In the genomic region with DNA sequence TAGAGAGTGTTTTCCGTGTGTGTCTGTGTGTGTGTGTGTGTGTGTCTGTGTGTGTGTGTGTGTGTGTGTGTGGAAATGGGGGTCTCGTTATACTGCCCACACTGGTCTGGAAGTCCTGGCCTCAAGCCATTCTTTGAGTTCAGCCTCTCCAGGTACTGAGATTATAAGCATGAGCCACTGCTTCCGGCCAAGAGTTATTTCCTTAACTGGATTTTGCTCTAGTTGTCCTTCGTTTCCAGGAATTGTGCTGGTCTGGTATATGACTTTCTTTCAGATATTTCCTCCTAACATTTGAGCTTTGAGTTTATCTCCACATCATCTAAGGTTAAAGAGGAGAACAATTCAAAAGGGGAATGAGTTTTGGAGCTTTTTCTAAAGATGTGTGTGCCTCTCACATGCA, we compare ENCODE assay signal across 22 cellular contexts.
DNase-seq lines count a peak whose midpoint lies in the region; ATAC-seq and TF ChIP-seq lines count a peak whose summit lies in the region.
"Had no signal": no experiment of that assay in that cellular context is flagged by ENCODE, and none has a peak within 500 bp of the region (broad histone marks: within the 10 kb centered on the region; RNA-seq: fewer than 3 reads in every experiment).

No MANE protein-coding gene starts in this region.

- TF ChIP-seq CTCF in GM23338 (conservative IDR thresholded peaks at IDR 0.05; ENCODE audit: low read depth in 2 of 2) = no peak

- H3K27ac Mint-ChIP-seq in GM23338 = no peak overlapping the region
- H3K27ac Mint-ChIP-seq: CD14-positive monocyte; CD4-positive, alpha-beta T cell; CD8-positive, alpha-beta memory T cell; HFFc6 had no signal

- peaks cover 5% of the 10 kb centered on the region; the same call in 1 of the 2 replicates for H3K4me1 ChIP-seq in GM23338 (ENCODE audit: insufficient read depth)
- H3K4me1 ChIP-seq: A549; BE2C; BLaER1 treated with 17β-estradiol and CSF1 and Interleukin-3, amounts not matched to agents 10 nM and 100 nM; HAP-1 had no signal

- no peaks in the 10 kb centered on the region for H4K20me1 ChIP-seq in GM23338 (replicated peaks; ENCODE audit: insufficient read depth)
- H4K20me1 ChIP-seq: BLaER1 treated with 17β-estradiol and CSF1 and Interleukin-3, amounts not matched to agents 10 nM and 100 nM had no signal

- H3K4me3 Mint-ChIP-seq in GM23338 = no peak overlapping the region
- H3K4me3 Mint-ChIP-seq: CD14-positive monocyte; CD4-positive, alpha-beta T cell; CD8-positive, alpha-beta memory T cell; HFFc6 had no signal

- H3K36me3 Mint-ChIP-seq in GM23338 (ENCODE audit: low read depth) = no peaks in the 10 kb centered on the region
- H3K36me3 Mint-ChIP-seq: CD14-positive monocyte; CD8-positive, alpha-beta memory T cell had no signal

- H3K36me3 ChIP-seq in GM23338 (ENCODE audit: insufficient read depth) = no peaks in the 10 kb centered on the region
- H3K36me3 ChIP-seq: BE2C; BLaER1 treated with 17β-estradiol and CSF1 and Interleukin-3, amounts not matched to agents 10 nM and 100 nM; HAP-1 had no signal

- 0 out of 2 replicates have a peak overlapping the region, but pooled peaks have one; percentile 28 for H2AFZ ChIP-seq in GM23338

- H3F3A ChIP-seq in GM23338 (replicated peaks; ENCODE audit: low read depth) = no peaks in the 10 kb centered on the region

- no peak overlapping the region for H3K4me3 ChIP-seq in GM23338
- H3K4me3 ChIP-seq: A549; BLaER1 treated with 17β-estradiol and CSF1 and Interleukin-3, amounts not matched to agents 10 nM and 100 nM; GM12878; HAP-1 had no signal

- no peak overlapping the region for H3K27ac ChIP-seq in GM23338 (ENCODE audit: low read depth)
- H3K27ac ChIP-seq: A549; BLaER1 treated with 17β-estradiol and CSF1 and Interleukin-3, amounts not matched to agents 10 nM and 100 nM had no signal

- no peak overlapping the region for H3K4me2 ChIP-seq in GM23338
- H3K4me2 ChIP-seq: A549; BLaER1 treated with 17β-estradiol and CSF1 and Interleukin-3, amounts not matched to agents 10 nM and 100 nM had no signal

- H3K27me3 ChIP-seq in GM23338 (ENCODE audit: insufficient read depth) = no peaks in the 10 kb centered on the region
- H3K27me3 ChIP-seq: BE2C; BLaER1 treated with 17β-estradiol and CSF1 and Interleukin-3, amounts not matched to agents 10 nM and 100 nM had no signal

- no peaks in the 10 kb centered on the region for H3K9me2 ChIP-seq in GM23338 (ENCODE audit: insufficient read depth)

- no peaks in the 10 kb centered on the region for H3K9me3 Mint-ChIP-seq in GM23338
- H3K9me3 Mint-ChIP-seq: CD4-positive, alpha-beta T cell; HFFc6 had no signal

- peaks cover 5% of the 10 kb centered on the region for H3K4me1 Mint-ChIP-seq in GM23338
- H3K4me1 Mint-ChIP-seq: CD14-positive monocyte; CD8-positive, alpha-beta memory T cell had no signal

- H3K79me2 ChIP-seq in GM23338 (replicated peaks; ENCODE audit: insufficient read depth) = no peaks in the 10 kb centered on the region

- no peak for ATAC-seq in GM23338
- ATAC-seq: A549, GM12878 had no signal

- no peak for DNase-seq in GM23338 (ENCODE audit: low spot score)
- peak; percentile 84 for DNase-seq in dermis blood vessel endothelial cell
- peak; percentile 68 for DNase-seq in glomerular endothelial cell (ENCODE audit: extremely low read depth, low read depth, low spot score)
- no peak for DNase-seq in activated CD4-positive, alpha-beta T cell treated with anti-CD3 and anti-CD28 coated beads for 1 hour
- no peak for DNase-seq in NCI-H510A (lab: John Stamatoyannopoulos, UW)
- no peak for DNase-seq in SHP77 (lab: John Stamatoyannopoulos, UW)
- DNase-seq: 8988T; ACHN; AML-193; BE2C; CD4-positive, alpha-beta T cell; CD8-positive, alpha-beta memory T cell; DMS 273 treated with DMSO at 0.1 percent for 48 hours; DMS79; GDM1; GOT3 had no signal

- H3K27me3 Mint-ChIP-seq in GM23338 (ENCODE audit: insufficient read depth, low read depth, poor library complexity) = no peaks in the 10 kb centered on the region

TF ChIP-seq in GM23338, 12 proteins besides CTCF, POLR2A, EP300 and RAD21 (continues in another document):
- TF ChIP-seq CREB1 (CRISPR knock-in tag; IDR thresholded peaks at IDR 0.05; ENCODE audit: low read depth) (no peak), EZH2 (IDR thresholded peaks at IDR 0.05; ENCODE audit: low read depth, unreplicated experiment) (no peak), POLR2AphosphoS5 (IDR thresholded peaks at IDR 0.05; ENCODE audit: low read depth) (no peak), ZNF462 (CRISPR knock-in tag; IDR thresholded peaks at IDR 0.05) (no peak), JUNB (IDR thresholded peaks at IDR 0.05; ENCODE audit: unreplicated experiment) (no peak)
- TF ChIP-seq, protein P1, sequence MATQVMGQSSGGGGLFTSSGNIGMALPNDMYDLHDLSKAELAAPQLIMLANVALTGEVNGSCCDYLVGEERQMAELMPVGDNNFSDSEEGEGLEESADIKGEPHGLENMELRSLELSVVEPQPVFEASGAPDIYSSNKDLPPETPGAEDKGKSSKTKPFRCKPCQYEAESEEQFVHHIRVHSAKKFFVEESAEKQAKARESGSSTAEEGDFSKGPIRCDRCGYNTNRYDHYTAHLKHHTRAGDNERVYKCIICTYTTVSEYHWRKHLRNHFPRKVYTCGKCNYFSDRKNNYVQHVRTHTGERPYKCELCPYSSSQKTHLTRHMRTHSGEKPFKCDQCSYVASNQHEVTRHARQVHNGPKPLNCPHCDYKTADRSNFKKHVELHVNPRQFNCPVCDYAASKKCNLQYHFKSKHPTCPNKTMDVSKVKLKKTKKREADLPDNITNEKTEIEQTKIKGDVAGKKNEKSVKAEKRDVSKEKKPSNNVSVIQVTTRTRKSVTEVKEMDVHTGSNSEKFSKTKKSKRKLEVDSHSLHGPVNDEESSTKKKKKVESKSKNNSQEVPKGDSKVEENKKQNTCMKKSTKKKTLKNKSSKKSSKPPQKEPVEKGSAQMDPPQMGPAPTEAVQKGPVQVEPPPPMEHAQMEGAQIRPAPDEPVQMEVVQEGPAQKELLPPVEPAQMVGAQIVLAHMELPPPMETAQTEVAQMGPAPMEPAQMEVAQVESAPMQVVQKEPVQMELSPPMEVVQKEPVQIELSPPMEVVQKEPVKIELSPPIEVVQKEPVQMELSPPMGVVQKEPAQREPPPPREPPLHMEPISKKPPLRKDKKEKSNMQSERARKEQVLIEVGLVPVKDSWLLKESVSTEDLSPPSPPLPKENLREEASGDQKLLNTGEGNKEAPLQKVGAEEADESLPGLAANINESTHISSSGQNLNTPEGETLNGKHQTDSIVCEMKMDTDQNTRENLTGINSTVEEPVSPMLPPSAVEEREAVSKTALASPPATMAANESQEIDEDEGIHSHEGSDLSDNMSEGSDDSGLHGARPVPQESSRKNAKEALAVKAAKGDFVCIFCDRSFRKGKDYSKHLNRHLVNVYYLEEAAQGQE (IDR thresholded peaks at IDR 0.05; ENCODE audit: unreplicated experiment) = no peak

Comparison
In these comparisons a context has a peak if more than half of its experiments do, and no peak if none do; other contexts are left out.
1. DNase-seq: peak in dermis blood vessel endothelial cell (single experiment) and glomerular endothelial cell (single experiment); none in GM23338 (single experiment), activated CD4-positive, alpha-beta T cell treated with anti-CD3 and anti-CD28 coated beads for 1 hour (single experiment), NCI-H510A (single experiment) and SHP77 (0 of 2).